In genomic region chr10:44042075-44042770, GRCh38 we compare ENCODE assay signal across 20 cellular contexts.
"Had no signal": no experiment of that assay in that cellular context is flagged by ENCODE, and none has a peak within 500 bp of the region (broad histone marks: within the 10 kb centered on the region; RNA-seq: fewer than 3 reads in every experiment).

No MANE protein-coding gene starts in this region.

- H2AFZ ChIP-seq: neural progenitor cell, parathyroid adenoma had no signal

- H3K4me1 ChIP-seq: parathyroid adenoma, upper lobe of right lung, uterus had no signal

- H3K4me1 Mint-ChIP-seq: stimulated activated memory B cell treated with anti-CD40 and anti-IgM and Interleukin-4, amounts not matched to agents 10 μg/mL and 1 μg/mL and 100 μg/mL, for 72 hours had no signal

- H3K9me3 ChIP-seq: sigmoid colon, suprapubic skin, transverse colon, upper lobe of right lung, uterus had no signal

- ATAC-seq: effector memory CD8-positive, alpha-beta T cell; left cardiac atrium; left lung; naive thymus-derived CD4-positive, alpha-beta T cell; stimulated activated memory B cell treated with anti-CD40 and anti-IgM and Interleukin-4, amounts not matched to agents 10 μg/mL and 1 μg/mL and 100 μg/mL, for 72 hours; upper lobe of right lung had no signal

- H3K27ac Mint-ChIP-seq: effector memory CD8-positive, alpha-beta T cell; mesothelial cell of epicardium; naive thymus-derived CD4-positive, alpha-beta T cell; nephron; neural progenitor cell; progenitor cell of endocrine pancreas; stimulated activated memory B cell treated with anti-CD40 and anti-IgM and Interleukin-4, amounts not matched to agents 10 μg/mL and 1 μg/mL and 100 μg/mL, for 72 hours; stimulated activated naive CD8-positive, alpha-beta T cell treated with anti-CD3 and anti-CD28 coated beads, Interleukin-15, Interleukin-2, amounts not matched to agents 100 ng/mL and 50 ng/mL, for 24 hours had no signal

- DNase-seq: dermis blood vessel endothelial cell; effector memory CD8-positive, alpha-beta T cell; left cardiac atrium; left lung; mesenchymal stem cell; naive thymus-derived CD4-positive, alpha-beta T cell; sigmoid colon; stimulated activated CD4-positive, alpha-beta T cell treated with anti-CD3 and anti-CD28 coated beads, Interleukin-2, amount 100 ng/mL, for 24 hours; stimulated activated CD4-positive, alpha-beta T cell treated with anti-CD3 and anti-CD28 coated beads, Interleukin-4, amount 100 ng/mL, for 24 hours; transverse colon; upper lobe of right lung; uterus had no signal

- H3K27ac ChIP-seq: left lung, neural progenitor cell, parathyroid adenoma, sigmoid colon, suprapubic skin, transverse colon, upper lobe of right lung, uterus had no signal

- H3K4me3 Mint-ChIP-seq: effector memory CD8-positive, alpha-beta T cell; mesothelial cell of epicardium; naive thymus-derived CD4-positive, alpha-beta T cell; nephron; neural progenitor cell; stimulated activated memory B cell treated with anti-CD40 and anti-IgM and Interleukin-4, amounts not matched to agents 10 μg/mL and 1 μg/mL and 100 μg/mL, for 72 hours; stimulated activated naive CD8-positive, alpha-beta T cell treated with anti-CD3 and anti-CD28 coated beads, Interleukin-15, Interleukin-2, amounts not matched to agents 100 ng/mL and 50 ng/mL, for 24 hours had no signal

- H3K27me3 ChIP-seq: neural progenitor cell, sigmoid colon, suprapubic skin, transverse colon, upper lobe of right lung, uterus had no signal

- H3K4me2 ChIP-seq: neural progenitor cell had no signal

- H3K36me3 Mint-ChIP-seq: mesothelial cell of epicardium; naive thymus-derived CD4-positive, alpha-beta T cell; neural progenitor cell; stimulated activated memory B cell treated with anti-CD40 and anti-IgM and Interleukin-4, amounts not matched to agents 10 μg/mL and 1 μg/mL and 100 μg/mL, for 72 hours had no signal

- H3K27me3 Mint-ChIP-seq: stimulated activated memory B cell treated with anti-CD40 and anti-IgM and Interleukin-4, amounts not matched to agents 10 μg/mL and 1 μg/mL and 100 μg/mL, for 72 hours had no signal

- H3K79me2 ChIP-seq: parathyroid adenoma had no signal

- H3K36me3 ChIP-seq: left lung, neural progenitor cell, sigmoid colon, suprapubic skin, transverse colon, upper lobe of right lung, uterus had no signal

- H3K9ac ChIP-seq: neural progenitor cell, parathyroid adenoma had no signal

- H3K4me3 ChIP-seq: left lung, neural progenitor cell, sigmoid colon, suprapubic skin, transverse colon, upper lobe of right lung, uterus had no signal

- H3K9me3 Mint-ChIP-seq: effector memory CD8-positive, alpha-beta T cell had no signal
